In the genomic region with DNA sequence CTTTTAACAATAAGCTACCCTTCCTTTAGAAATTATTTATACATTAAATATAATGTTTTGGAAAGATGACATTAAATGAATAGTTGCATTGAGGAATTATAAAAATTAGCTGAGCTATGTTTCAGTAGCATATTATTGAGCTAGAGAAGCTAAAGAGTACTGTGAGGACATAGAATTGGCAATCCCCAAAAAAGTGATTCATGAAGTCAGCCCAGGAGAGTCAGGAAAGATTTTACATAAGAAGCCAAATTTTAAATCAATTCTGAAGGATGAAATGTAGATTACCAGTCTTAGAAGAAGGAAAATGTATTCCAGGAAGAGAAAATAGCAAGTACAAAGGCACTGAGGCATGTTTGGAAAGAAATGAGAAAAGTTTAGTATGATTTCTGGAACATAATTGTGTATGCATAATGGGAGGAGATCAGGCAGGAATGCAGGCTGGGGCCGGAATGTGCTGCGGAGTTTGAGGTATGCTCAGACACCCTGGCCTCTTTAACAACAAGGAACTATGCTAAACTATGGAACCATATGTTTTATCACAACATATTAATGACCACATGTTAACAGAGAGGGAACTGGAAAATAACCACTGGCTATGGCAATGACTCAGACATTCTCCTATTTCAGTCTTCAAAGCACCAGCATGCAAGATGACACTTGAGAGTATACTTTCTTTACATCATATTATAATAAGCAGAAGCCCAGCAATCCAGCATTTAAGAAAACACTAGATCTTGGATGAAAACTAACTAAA, we compare ENCODE assay signal across 12 cellular contexts.
A peak's percentile ranks its signal among the peaks of the same experiment; 100 is the strongest.
DNase-seq lines count a peak whose midpoint lies in the region; ATAC-seq, FAIRE-seq and TF ChIP-seq lines count a peak whose summit lies in the region.
"Had no signal": no experiment of that assay in that cellular context is flagged by ENCODE, and none has a peak within 500 bp of the region (broad histone marks: within the 10 kb centered on the region; RNA-seq: fewer than 3 reads in every experiment).

No MANE protein-coding gene starts in this region.

- H3K9ac ChIP-seq in adipocyte (ENCODE audit: low read length), result no peak overlapping the region

- H3K27ac ChIP-seq in left lung, result no peak overlapping the region
- H3K27ac ChIP-seq: HL-60 had no signal

- ATAC-seq in HG02852 (IDR thresholded peaks at IDR 0.05; ENCODE audit: unreplicated experiment) (peak; percentile 61), left lung (peak; percentile 35), HG03521 (IDR thresholded peaks at IDR 0.05; ENCODE audit: unreplicated experiment) (no peak)

- H3K36me3 ChIP-seq in adipocyte (ENCODE audit: control insufficient read depth, insufficient read depth, low read length, severe bottlenecking) (no peaks in the 10 kb centered on the region), left lung (no peaks in the 10 kb centered on the region)

- TF ChIP-seq POLR2A in GM12892 (IDR thresholded peaks at IDR 0.05; ENCODE audit: low read depth, low read length), result no peak

- H3K4me1 ChIP-seq in adipocyte (ENCODE audit: control insufficient read depth, insufficient read depth, low read length), result peaks cover 31% of the 10 kb centered on the region
- peaks cover 0 to 5% of the 10 kb centered on the region in 2 donors for H3K4me1 ChIP-seq in left lung

- H3K27me3 ChIP-seq in adipocyte (replicated peaks; ENCODE audit: control insufficient read depth, insufficient read depth, low read length) (no peaks in the 10 kb centered on the region), left lung (no peaks in the 10 kb centered on the region)

- peak; percentile 56 for DNase-seq in Daoy (ENCODE audit: low read depth)
- DNase-seq in adipocyte (ENCODE audit: low read depth), result peak; percentile 88
- peak in 1 of 2 donors; percentile 39 for DNase-seq in left lung
- no peak for DNase-seq in NCI-H345 treated with DMSO at 0.1 percent for 48 hours (lab: John Stamatoyannopoulos, UW; ENCODE audit: unreplicated experiment)
- no peak for DNase-seq in GM19238 (ENCODE audit: insufficient read length, low spot score)
- no peak for DNase-seq in GM12892 (ENCODE audit: insufficient read length)
- DNase-seq: activated effector memory CD4-positive, alpha-beta T cell treated with Interleukin-2 at 50 U/mL for 16 hours; CD8-positive, alpha-beta memory T cell; NCI-H524 treated with DMSO at 0.1 percent for 48 hours had no signal

- no peak for FAIRE-seq in GM12892 (lab: Jason Lieb, UNC)

- H3K4me3 ChIP-seq in adipocyte (ENCODE audit: low read length) (no peak overlapping the region), left lung (no peak overlapping the region)

- intact Hi-C loops in left lung (cut with DNase I), result no loop called here

- TF ChIP-seq CTCF in left lung (IDR thresholded peaks at IDR 0.05), result no peak

- H3K9me3 ChIP-seq in adipocyte (ENCODE audit: control insufficient read depth, low read length) (no peaks in the 10 kb centered on the region), left lung (no peaks in the 10 kb centered on the region)

Comparison
In these comparisons a context has a peak if more than half of its experiments do, and no peak if none do; other contexts are left out.
1. DNase-seq: peak in Daoy (single experiment) and adipocyte (single experiment); none in NCI-H345 treated with DMSO at 0.1 percent for 48 hours (single experiment), GM19238 (single experiment) and GM12892 (single experiment).